In genomic region chr14:21437063-21437901, GRCh38 we compare ENCODE assay signal across 8 cellular contexts. TPM values are rescaled to one million over a fixed set of nuclear protein-coding genes. Genes with fewer than 3 reads are reported as not detected.
DNase-seq lines count a peak whose midpoint lies in the region; ATAC-seq, FAIRE-seq and TF ChIP-seq lines count a peak whose summit lies in the region.

No MANE protein-coding gene starts in this region.

- in situ Hi-C loops in transverse colon (cut with MboI; ENCODE audit: low pct_ligation_motif_present in 1 of 4, low pct_unique_long_range_greater_than_20kb in 1 of 4, low sequenced_read_pairs in 3 of 4), result no loop called here

- no peak overlapping the region for H3K23ac ChIP-seq in trophoblast cell (ENCODE audit: low read length)

- no peak overlapping the region for H2AK5ac ChIP-seq in trophoblast cell (ENCODE audit: low read length)

- H3K4me2 ChIP-seq in trophoblast cell (ENCODE audit: low read length), result peak overlapping the region; percentile 66

- no peak for TF ChIP-seq CTCF in transverse colon (IDR thresholded peaks at IDR 0.05)

- H3K9ac ChIP-seq in trophoblast cell (ENCODE audit: low read length), result peak overlapping the region; percentile 87

- H3K9me3 ChIP-seq in trophoblast cell (ENCODE audit: insufficient read depth, low read depth, low read length) (peaks cover 1% of the 10 kb centered on the region), transverse colon (no peaks in the 10 kb centered on the region)

- no peak for TF ChIP-seq EP300 in transverse colon (IDR thresholded peaks at IDR 0.05; ENCODE audit: low read depth)

- H3K36me3 ChIP-seq in trophoblast cell (ENCODE audit: control insufficient read depth in 1 of 2, insufficient read depth in 2 of 2, low read length in 2 of 2) (peaks cover 0 to 1% of the 10 kb centered on the region in 2 experiments), transverse colon (no peaks in the 10 kb centered on the region)

- peak overlapping the region; percentile 26 for H4K12ac ChIP-seq in trophoblast cell (ENCODE audit: low read depth, low read length)

- no peak overlapping the region for H2BK120ac ChIP-seq in trophoblast cell (ENCODE audit: insufficient read depth, low read length, poor library complexity)

- H3K27me3 ChIP-seq in trophoblast cell (ENCODE audit: insufficient read depth, low read length), result no peaks in the 10 kb centered on the region
- no peaks in the 10 kb centered on the region for H3K27me3 ChIP-seq in transverse colon

- H3K27ac ChIP-seq in adipose tissue (ENCODE audit: low read depth, low read length) (peak overlapping the region; percentile 87), trophoblast cell (ENCODE audit: low read depth, low read length) (peak overlapping the region; percentile 53), transverse colon (peak overlapping the region; percentile 84 to 89 (median 87))

- peak overlapping the region; percentile 72 for H3K4ac ChIP-seq in trophoblast cell (ENCODE audit: low read depth, low read length)

- H3K14ac ChIP-seq in trophoblast cell (ENCODE audit: low read length), result peak overlapping the region; percentile 41

- H3K79me1 ChIP-seq in trophoblast cell (ENCODE audit: low read length), result peaks cover 3% of the 10 kb centered on the region

- peak; percentile 99 for ATAC-seq in HG02840 (IDR thresholded peaks at IDR 0.05; ENCODE audit: low FRiP score, unreplicated experiment)

- peak; percentile 97 for FAIRE-seq in GM12892 (lab: Jason Lieb, UNC)

- peak overlapping the region; percentile 65 for H4K91ac ChIP-seq in trophoblast cell (ENCODE audit: low read depth, low read length)

- 4 to 5% (median 4%) methylated on average over 30 to 33 of the region's 33 CpGs for WGBS in adipose tissue, 3 donors
- no CpG with 5 or more reads among the region's 33 CpGs for WGBS in trophoblast cell (ENCODE audit: extremely low coverage, insufficient coverage, insufficient read length)
- WGBS in transverse colon (ENCODE audit: low coverage in 1 of 2), 2 donors, result 4% methylated on average over 17 to 29 of the region's 33 CpGs

- intact Hi-C loops in cardiac septum (cut with DNase I), result loop anchor here (1.0 kb wide), 1 partner anchor 19 kb away; the partner anchor contains the start of gene CHD8
- intact Hi-C loops in transverse colon (cut with DNase I; ENCODE audit: low total_unique reads), result no loop called here

- DNase-seq in GM12892 (ENCODE audit: insufficient read length) (peak; percentile 82), NCI-H1436 (lab: John Stamatoyannopoulos, UW) (peak; percentile 99), SW480 (ENCODE audit: low spot score) (peak; percentile 97), cardiac septum (ENCODE audit: low spot score) (peak; percentile 100), trophoblast cell (peak; percentile 99 to 100), transverse colon (peak; percentile 99)

- peak; percentile 77 for TF ChIP-seq POLR2A in GM12892 (IDR thresholded peaks at IDR 0.05; ENCODE audit: low read depth, low read length)
- TF ChIP-seq POLR2A in transverse colon (IDR thresholded peaks at IDR 0.05), result peak; percentile 59

- peak overlapping the region; percentile 59 for H2AFZ ChIP-seq in trophoblast cell (ENCODE audit: insufficient read depth, low read length, poor library complexity)

- no peak overlapping the region for H2BK5ac ChIP-seq in trophoblast cell (ENCODE audit: low read depth, low read length, poor library complexity)

- peaks cover 3% of the 10 kb centered on the region for H3K79me2 ChIP-seq in trophoblast cell (ENCODE audit: control insufficient read depth, insufficient read depth, low read length, poor library complexity)

- H3K4me3 ChIP-seq in trophoblast cell (ENCODE audit: low read depth, low read length), result peak overlapping the region; percentile 95
- H3K4me3 ChIP-seq in transverse colon, result peak overlapping the region; percentile 64 to 82 (median 72)

- no peak overlapping the region for H3K18ac ChIP-seq in trophoblast cell (ENCODE audit: low read length)

- no peak overlapping the region for H2BK12ac ChIP-seq in trophoblast cell (ENCODE audit: low read length)

- peak overlapping the region; percentile 86 for H4K8ac ChIP-seq in trophoblast cell (ENCODE audit: low read depth, low read length)

- H3K4me1 ChIP-seq in trophoblast cell (ENCODE audit: control insufficient read depth in 1 of 2, insufficient read depth in 2 of 2, low read length in 2 of 2), result peaks cover 0 to 7% of the 10 kb centered on the region in 2 experiments
- H3K4me1 ChIP-seq in transverse colon, result peaks cover 0 to 29% (median 14%) of the 10 kb centered on the region in 4 donors

RNA-seq across cellular contexts. Expression of gene CHD8, which starts 18.6 kb away (rescaled TPM):
- 35.2 TPM for polyA plus RNA-seq in GM12892 (2012; ENCODE audit: missing spikeins)
- 10 to 100 TPM; 11.5 to 21.1 (median 20.7) TPM for polyA plus RNA-seq in adipose tissue
- total RNA-seq in cardiac septum, result 38.3 TPM
- 58.2 and 59.2 TPM in 2 replicates for polyA plus RNA-seq in trophoblast cell (2013)
- 10 to 100 TPM; 46.2 to 59.7 (median 50.8) TPM for total RNA-seq in transverse colon

RNA-seq across cellular contexts. Expression of gene RAB2B, which starts 39.5 kb away (rescaled TPM):
- 26.2 TPM for polyA plus RNA-seq in GM12892 (2012; ENCODE audit: missing spikeins)
- 10 to 100 TPM in 2 of 3 donors, 1 to 10 TPM in 1; 5.5 to 17.5 (median 15.3) TPM for polyA plus RNA-seq in adipose tissue
- total RNA-seq in cardiac septum, result 22.6 TPM
- 24.2 and 24.9 TPM in 2 replicates for polyA plus RNA-seq in trophoblast cell (2013)
- 10 to 100 TPM in 2 of 4 donors, 1 to 10 TPM in 2; 7.1 to 24.5 (median 13.7) TPM for total RNA-seq in transverse colon

RNA-seq across cellular contexts. Expression of gene TOX4, which starts 39.7 kb away (rescaled TPM):
- polyA plus RNA-seq in GM12892 (2012; ENCODE audit: missing spikeins), result 38.7 TPM
- polyA plus RNA-seq in adipose tissue, result 10 to 100 TPM; 19.3 to 44.7 (median 23.2) TPM
- total RNA-seq in cardiac septum (75.2 TPM), transverse colon (10 to 100 TPM; 30.8 to 76.7 (median 51.5) TPM)
- 74.2 and 74.3 TPM in 2 replicates for polyA plus RNA-seq in trophoblast cell (2013)

RNA-seq across cellular contexts. Expression of gene SUPT16H, which starts 53.5 kb away (rescaled TPM):
- 91.8 TPM for polyA plus RNA-seq in GM12892 (2012; ENCODE audit: missing spikeins)
- polyA plus RNA-seq in adipose tissue, result 10 to 100 TPM; 20.4 to 53.6 (median 43.4) TPM
- 31.7 TPM for total RNA-seq in cardiac septum
- polyA plus RNA-seq in trophoblast cell (2013), result 68.9 and 73.1 TPM in 2 replicates
- total RNA-seq in transverse colon, result 10 to 100 TPM; 21.5 to 43.5 (median 36.4) TPM

Comparison
In these comparisons a context has a peak if more than half of its experiments do, and no peak if none do; other contexts are left out.
1. Peak in every context shown above with its lines: DNase-seq, ATAC-seq, H3K4me3 ChIP-seq and H3K27ac ChIP-seq.